Comparison of ENCODE assay signal across 1 cellular context in genomic region chr4:85489273-85489672, GRCh38.
TF ChIP-seq lines count a peak whose summit lies in the region.

No MANE protein-coding gene starts in this region.

TF ChIP-seq in SK-N-SH, 30 proteins besides CTCF, POLR2A, EP300 and RAD21 (continued from another document):
- no peak for TF ChIP-seq IRF3 (IDR thresholded peaks at IDR 0.05; ENCODE audit: low read depth, low read length)
- TF ChIP-seq NFIC (IDR thresholded peaks at IDR 0.05; ENCODE audit: borderline replicate concordance) = no peak
- no peak for TF ChIP-seq USF2 (IDR thresholded peaks at IDR 0.05; ENCODE audit: borderline replicate concordance, low read depth, low read length)
